ENCODE assay signal across 14 cellular contexts in genomic region chr7:128076216-128076821, GRCh38. TPM values are rescaled to one million over a fixed set of nuclear protein-coding genes. Genes with fewer than 3 reads are reported as not detected.
DNase-seq lines count a peak whose midpoint lies in the region; ATAC-seq and TF ChIP-seq lines count a peak whose summit lies in the region.
"Had no signal": no experiment of that assay in that cellular context is flagged by ENCODE, and none has a peak within 500 bp of the region (broad histone marks: within the 10 kb centered on the region; RNA-seq: fewer than 3 reads in every experiment).

No MANE protein-coding gene starts in this region.

- peak overlapping the region; percentile 1 for H3K27ac Mint-ChIP-seq in activated CD4-positive, alpha-beta T cell treated with anti-CD3 and anti-CD28 coated beads, Interleukin-2, amount 10 ng/mL, durations not matched to agents 7 days and 5 days
- H3K27ac Mint-ChIP-seq in stimulated activated effector memory CD8-positive, alpha-beta T cell treated with anti-CD3 and anti-CD28 coated beads, Interleukin-12 subunit alpha, Interleukin-12 subunit beta, amount 100 ng/mL, for 72 hours, result peak overlapping the region; percentile 65

- H3K27me3 Mint-ChIP-seq in activated CD4-positive, alpha-beta T cell treated with anti-CD3 and anti-CD28 coated beads, Interleukin-2, amount 10 ng/mL, durations not matched to agents 7 days and 5 days, result no peaks in the 10 kb centered on the region
- H3K27me3 Mint-ChIP-seq: CD4-positive, CD25-positive, alpha-beta regulatory T cell had no signal

- POLR2A ChIA-PET in activated CD4-positive, alpha-beta T cell treated with anti-CD3 and anti-CD28 coated beads, Interleukin-2, amount 10 ng/mL, durations not matched to agents 7 days and 5 days (lab: Charles Lee), result no interaction called here

- no peaks in the 10 kb centered on the region for H3K9me3 ChIP-seq in testis

- H3K36me3 ChIP-seq in testis (ENCODE audit: low read depth, missing control alignments), result no peaks in the 10 kb centered on the region

- peaks cover 4% of the 10 kb centered on the region for H3K4me1 Mint-ChIP-seq in activated CD4-positive, alpha-beta T cell treated with anti-CD3 and anti-CD28 coated beads, Interleukin-2, amount 10 ng/mL, durations not matched to agents 7 days and 5 days
- H3K4me1 Mint-ChIP-seq in stimulated activated effector memory CD8-positive, alpha-beta T cell treated with anti-CD3 and anti-CD28 coated beads, Interleukin-12 subunit alpha, Interleukin-12 subunit beta, amount 100 ng/mL, for 72 hours, result no peaks in the 10 kb centered on the region

- DNase-seq in activated CD4-positive, alpha-beta T cell treated with anti-CD3 and anti-CD28 coated beads, Interleukin-2, amount 10 ng/mL, durations not matched to agents 7 days and 5 days, result no peak
- no peak for DNase-seq in activated CD4-positive, alpha-beta T cell treated with anti-CD3 and anti-CD28 coated beads, Interleukin-2, amount 50 U/mL, for 4 hours
- peak; percentile 41 for DNase-seq in medulla oblongata (ENCODE audit: extremely low spot score)
- DNase-seq in stimulated activated effector memory CD8-positive, alpha-beta T cell treated with anti-CD3 and anti-CD28 coated beads, Interleukin-12 subunit alpha, Interleukin-12 subunit beta, amount 100 ng/mL, for 72 hours (ENCODE audit: low spot score in 2 of 2), result no peak
- no peak for DNase-seq in NCI-H2196 (lab: John Stamatoyannopoulos, UW; ENCODE audit: unreplicated experiment)
- DNase-seq in testis, result no peak
- DNase-seq: CD4-positive, CD25-positive, alpha-beta regulatory T cell; NCI-H1048; NCI-H1694 treated with DMSO at 0.1 percent for 48 hours had no signal

- no peaks in the 10 kb centered on the region for H3K4me1 ChIP-seq in testis

- 72 to 83% methylated on average over 8 to 9 of the region's 9 CpGs for WGBS in testis, 2 donors

- no peak for TF ChIP-seq CTCF in VCaP (conservative IDR thresholded peaks at IDR 0.05)
- no peak for TF ChIP-seq CTCF in testis (IDR thresholded peaks at IDR 0.05)

- intact Hi-C loops in testis (cut with DNase I; ENCODE audit: low total_unique reads), result no loop called here

- ATAC-seq in stimulated activated effector memory CD8-positive, alpha-beta T cell treated with anti-CD3 and anti-CD28 coated beads, Interleukin-12 subunit alpha, Interleukin-12 subunit beta, amount 100 ng/mL, for 72 hours, result no peak
- no peak for ATAC-seq in HG02840 (IDR thresholded peaks at IDR 0.05; ENCODE audit: low FRiP score, unreplicated experiment)

- no peak for TF ChIP-seq POLR2A in testis (IDR thresholded peaks at IDR 0.05)

- CTCF ChIA-PET in activated CD4-positive, alpha-beta T cell treated with anti-CD3 and anti-CD28 coated beads, Interleukin-2, amount 10 ng/mL, durations not matched to agents 7 days and 5 days (lab: Charles Lee), result no interaction called here

- peaks cover 2% of the 10 kb centered on the region for H3K36me3 Mint-ChIP-seq in activated CD4-positive, alpha-beta T cell treated with anti-CD3 and anti-CD28 coated beads, Interleukin-2, amount 10 ng/mL, durations not matched to agents 7 days and 5 days (ENCODE audit: low read depth)
- peaks cover 66% of the 10 kb centered on the region for H3K36me3 Mint-ChIP-seq in stimulated activated effector memory CD8-positive, alpha-beta T cell treated with anti-CD3 and anti-CD28 coated beads, Interleukin-12 subunit alpha, Interleukin-12 subunit beta, amount 100 ng/mL, for 72 hours

- H3K4me3 ChIP-seq in testis, result no peak overlapping the region
- H3K4me3 ChIP-seq: PC-9 had no signal

- peak overlapping the region; percentile 87 for H3K27ac ChIP-seq in VCaP
- no peak overlapping the region for H3K27ac ChIP-seq in testis
- H3K27ac ChIP-seq: PC-9 had no signal

- H3K4me3 Mint-ChIP-seq in activated CD4-positive, alpha-beta T cell treated with anti-CD3 and anti-CD28 coated beads, Interleukin-2, amount 10 ng/mL, durations not matched to agents 7 days and 5 days, result no peak overlapping the region
- H3K4me3 Mint-ChIP-seq in stimulated activated effector memory CD8-positive, alpha-beta T cell treated with anti-CD3 and anti-CD28 coated beads, Interleukin-12 subunit alpha, Interleukin-12 subunit beta, amount 100 ng/mL, for 72 hours, result no peak overlapping the region
- H3K4me3 Mint-ChIP-seq: CD4-positive, CD25-positive, alpha-beta regulatory T cell had no signal

- H3K9me3 Mint-ChIP-seq in activated CD4-positive, alpha-beta T cell treated with anti-CD3 and anti-CD28 coated beads, Interleukin-2, amount 10 ng/mL, durations not matched to agents 7 days and 5 days, result no peaks in the 10 kb centered on the region
- H3K9me3 Mint-ChIP-seq in stimulated activated effector memory CD8-positive, alpha-beta T cell treated with anti-CD3 and anti-CD28 coated beads, Interleukin-12 subunit alpha, Interleukin-12 subunit beta, amount 100 ng/mL, for 72 hours, result no peaks in the 10 kb centered on the region
- H3K9me3 Mint-ChIP-seq: CD4-positive, CD25-positive, alpha-beta regulatory T cell had no signal

- H3K27me3 ChIP-seq in testis, result no peaks in the 10 kb centered on the region

RNA-seq across cellular contexts. Expression of gene LRRC4, which starts 45.1 kb away (rescaled TPM):
- total RNA-seq in activated CD4-positive, alpha-beta T cell treated with anti-CD3 and anti-CD28 coated beads, Interleukin-2, amount 10 ng/mL, durations not matched to agents 7 days and 5 days, result not detected
- total RNA-seq in testis, result 10 to 100 TPM; 10.2 to 12.5 TPM
- polyA plus RNA-seq in testis (ENCODE audit: insufficient read depth, low read depth, low replicate concordance), result 17.0 TPM
- total RNA-seq: CD4-positive, CD25-positive, alpha-beta regulatory T cell; MCF 10A; SK-MEL-5 had no signal

Comparison
In these comparisons a context has a peak if more than half of its experiments do, and no peak if none do; other contexts are left out.
1. RNA of gene LRRC4, which starts 45.1 kb away (total RNA-seq): 10.2 to 12.5 TPM in testis; not detected in activated CD4-positive, alpha-beta T cell treated with anti-CD3 and anti-CD28 coated beads, Interleukin-2, amount 10 ng/mL, durations not matched to agents 7 days and 5 days; every median in the first group is over 10 times any median in the second.